8 cellular contexts compared by ENCODE assay signal in the genomic region with DNA sequence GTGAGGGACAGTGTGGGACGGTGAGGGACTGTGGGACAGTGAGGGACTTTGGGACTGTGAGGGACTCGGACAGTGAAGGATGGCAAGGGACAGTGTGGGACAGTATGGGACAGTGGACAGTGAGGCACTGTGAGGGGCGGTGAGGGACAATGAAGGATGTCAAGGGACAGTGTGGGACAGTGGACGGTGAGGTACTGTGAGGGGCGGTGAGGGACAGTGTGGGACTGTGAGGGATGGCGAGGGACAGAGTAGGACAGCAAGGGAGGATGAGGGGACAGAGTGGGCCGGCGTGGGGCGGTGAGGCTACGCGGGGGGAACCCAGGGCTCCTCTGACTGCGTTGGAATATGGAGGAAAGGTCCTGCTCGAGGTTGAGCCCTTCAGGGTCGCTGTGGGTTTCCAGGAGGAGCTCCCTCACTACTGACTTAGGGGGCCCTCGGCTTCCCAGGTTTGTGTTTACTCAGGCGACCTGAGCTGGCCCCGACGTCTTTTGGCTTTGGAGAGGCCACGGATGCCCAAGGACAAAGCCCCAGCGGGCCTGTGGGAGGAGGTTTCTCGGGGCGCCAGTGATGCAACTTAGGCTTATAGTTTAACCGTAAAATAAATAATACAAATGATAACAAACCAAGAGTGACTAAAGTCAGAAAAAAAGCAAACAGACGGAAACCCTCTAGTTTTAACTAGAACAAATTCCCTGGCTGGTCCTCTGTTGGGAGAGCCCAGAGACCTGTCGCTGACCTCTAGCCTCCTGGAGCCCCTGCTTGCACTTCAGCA. TPM values are rescaled to one million over a fixed set of nuclear protein-coding genes. Genes with fewer than 3 reads are reported as not detected.
DNase-seq lines count a peak whose midpoint lies in the region; ATAC-seq and TF ChIP-seq lines count a peak whose summit lies in the region.

No MANE protein-coding gene starts in this region.

- peak overlapping the region; percentile 79 for H3K4me3 Mint-ChIP-seq in activated naive CD4-positive, alpha-beta T cell treated with anti-CD3 and anti-CD28 coated beads, Interleukin-2, amount 50 U/mL, for 24 hours

- H3K27ac ChIP-seq in dorsolateral prefrontal cortex (peak overlapping the region in 49 of 59 donors; percentile 12 to 98 (median 94)), aorta (ENCODE audit: low read depth in 1 of 2, low read length in 2 of 2) (peak overlapping the region; percentile 70 to 90)

- H3K4me1 Mint-ChIP-seq in activated naive CD4-positive, alpha-beta T cell treated with anti-CD3 and anti-CD28 coated beads, Interleukin-2, amount 50 U/mL, for 24 hours: peaks cover 11% of the 10 kb centered on the region

- intact Hi-C loops in dorsolateral prefrontal cortex (cut with DNase I): loop anchor here (1.0 to 5.0 kb wide), 2 partner anchors 65 to 291 kb away; a partner anchor contains a TSS
- intact Hi-C loops in aorta (cut with DNase I): loop anchor here (5.0 kb wide), 2 partner anchors 95 to 175 kb away; no protein-coding TSS in a partner anchor
- intact Hi-C loops in lower leg skin (cut with DNase I; ENCODE audit: low total_unique reads): no loop called here

- H3K9me3 Mint-ChIP-seq in activated naive CD4-positive, alpha-beta T cell treated with anti-CD3 and anti-CD28 coated beads, Interleukin-2, amount 50 U/mL, for 24 hours: no peaks in the 10 kb centered on the region

- H3K27ac Mint-ChIP-seq in activated naive CD4-positive, alpha-beta T cell treated with anti-CD3 and anti-CD28 coated beads, Interleukin-2, amount 50 U/mL, for 24 hours: peak overlapping the region; percentile 68

- no peaks in the 10 kb centered on the region for H3K36me3 ChIP-seq in aorta (ENCODE audit: control insufficient read depth in 1 of 2, insufficient read depth in 2 of 2, low read length in 1 of 2)

- no peaks in the 10 kb centered on the region for H3K9me3 ChIP-seq in aorta (ENCODE audit: control insufficient read depth, low read length)

- TF ChIP-seq CTCF in dorsolateral prefrontal cortex (IDR thresholded peaks at IDR 0.05 in 54 of 56, conservative IDR thresholded peaks at IDR 0.05 in 2 of 56; ENCODE audit: low read depth in 1 of 56, partially characterized antibody in 56 of 56) (no peak), lower leg skin (IDR thresholded peaks at IDR 0.05) (peak in 1 of 3 donors; percentile 41)

- H3K27me3 ChIP-seq in dorsolateral prefrontal cortex (no peaks in the 10 kb centered on the region), aorta (ENCODE audit: control insufficient read depth in 1 of 2, insufficient read depth in 2 of 2, low read length in 1 of 2) (no peaks in the 10 kb centered on the region)

- peak; percentile 2 for ATAC-seq in aorta (ENCODE audit: low FRiP score)

- peaks cover 8% of the 10 kb centered on the region for H3K27me3 Mint-ChIP-seq in activated naive CD4-positive, alpha-beta T cell treated with anti-CD3 and anti-CD28 coated beads, Interleukin-2, amount 50 U/mL, for 24 hours

- peaks cover 0 to 5% of the 10 kb centered on the region in 2 donors for H3K4me1 ChIP-seq in aorta (ENCODE audit: control insufficient read depth in 1 of 2, insufficient read depth in 2 of 2, low read length in 2 of 2)

- no peak for TF ChIP-seq POLR2A in lower leg skin (IDR thresholded peaks at IDR 0.05)

- no peaks in the 10 kb centered on the region for H3K36me3 Mint-ChIP-seq in activated naive CD4-positive, alpha-beta T cell treated with anti-CD3 and anti-CD28 coated beads, Interleukin-2, amount 50 U/mL, for 24 hours

- WGBS in aorta, 2 donors: 34 to 49% methylated on average over 25 of the region's 25 CpGs
- WGBS in lower leg skin, 2 donors: 89 to 90% methylated on average over 25 of the region's 25 CpGs

- H3K4me3 ChIP-seq in dorsolateral prefrontal cortex: peak overlapping the region; percentile 65 to 97 (median 88)
- peak overlapping the region; percentile 6 to 17 for H3K4me3 ChIP-seq in aorta (ENCODE audit: low read length in 2 of 2)
- H3K4me3 ChIP-seq in lower leg skin (ENCODE audit: low read depth, poor library complexity, severe bottlenecking): no peak overlapping the region

- DNase-seq in activated naive CD4-positive, alpha-beta T cell treated with anti-CD3 and anti-CD28 coated beads, Interleukin-2, amount 50 U/mL, for 16 hours: no peak
- DNase-seq in dorsolateral prefrontal cortex (no peak), mucosa of gallbladder (ENCODE audit: low spot score) (peak; percentile 74), aorta (peak; percentile 70 to 86), NCI-H2029 treated with DMSO at 0.1 percent for 48 hours (lab: John Stamatoyannopoulos, UW) (no peak), lower leg skin (ENCODE audit: low spot score in 2 of 2) (no peak), medulla oblongata (ENCODE audit: extremely low spot score) (no peak)

RNA-seq across cellular contexts. Expression of a gene that starts 1.1 kb away (rescaled TPM):
- total RNA-seq in dorsolateral prefrontal cortex (10 to 100 TPM; 24.9 to 58.2 (median 34.7) TPM), mucosa of gallbladder (76.8 TPM), aorta (100 to 1,000 TPM; 153 to 258 TPM), lower leg skin (100 to 1,000 TPM in 3 of 4 donors, 10 to 100 TPM in 1; 93.6 to 566 (median 163) TPM)
- polyA plus RNA-seq in aorta: 10 to 100 TPM; 33.3 to 87.6 TPM

Comparison
In these comparisons a context has a peak if more than half of its experiments do, and no peak if none do; other contexts are left out.
1. DNase-seq: peak in mucosa of gallbladder (single experiment) and aorta (2 of 2); none in activated naive CD4-positive, alpha-beta T cell treated with anti-CD3 and anti-CD28 coated beads, Interleukin-2, amount 50 U/mL, for 16 hours (single experiment), dorsolateral prefrontal cortex (0 of 10), NCI-H2029 treated with DMSO at 0.1 percent for 48 hours (single experiment), lower leg skin (0 of 2) and medulla oblongata (single experiment).